Comparison of ENCODE assay signal across 10 cellular contexts in the genomic region with DNA sequence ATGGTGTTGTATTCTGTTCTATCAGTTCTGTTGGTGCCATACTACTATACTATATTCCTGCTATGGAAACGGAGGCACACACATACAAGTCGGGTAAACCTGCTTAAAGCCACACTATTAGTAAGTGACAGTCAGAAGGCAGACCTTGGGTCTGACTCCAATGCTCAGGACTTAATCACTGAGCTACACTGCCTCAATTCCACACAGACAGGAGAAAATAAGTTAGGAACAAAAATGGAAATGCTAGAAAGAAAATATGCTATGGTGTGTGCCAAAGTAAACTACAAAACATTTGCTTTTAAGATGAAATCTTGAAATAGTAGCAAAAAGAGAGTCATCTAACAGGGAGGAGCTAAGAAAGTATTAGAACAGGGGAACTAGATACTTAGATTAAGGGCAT. TPM values are rescaled to one million over a fixed set of nuclear protein-coding genes. Genes with fewer than 3 reads are reported as not detected.
DNase-seq lines count a peak whose midpoint lies in the region; ATAC-seq and TF ChIP-seq lines count a peak whose summit lies in the region.
"Had no signal": no experiment of that assay in that cellular context is flagged by ENCODE, and none has a peak within 500 bp of the region (broad histone marks: within the 10 kb centered on the region; RNA-seq: fewer than 3 reads in every experiment).

No MANE protein-coding gene starts in this region.

- no peak for ATAC-seq in Right ventricle myocardium inferior
- peak; percentile 20 for ATAC-seq in HG03354 (IDR thresholded peaks at IDR 0.05; ENCODE audit: poor library complexity, severe bottlenecking, unreplicated experiment)
- ATAC-seq in CD4-positive, alpha-beta T cell (ENCODE audit: poor library complexity), result no peak

- H3K36me3 ChIP-seq in left ventricle myocardium inferior (no peaks in the 10 kb centered on the region), vagina (no peaks in the 10 kb centered on the region)

- peaks cover 19% of the 10 kb centered on the region for H3K27me3 Mint-ChIP-seq in CD4-positive, alpha-beta T cell

- TF ChIP-seq CTCF in left ventricle myocardium inferior (IDR thresholded peaks at IDR 0.05; ENCODE audit: borderline replicate concordance) (no peak), vagina (IDR thresholded peaks at IDR 0.05) (no peak)
- TF ChIP-seq CTCF in CD4-positive, alpha-beta T cell (IDR thresholded peaks at IDR 0.05), result no peak

- CTCF ChIA-PET in CD4-positive, alpha-beta T cell (lab: Charles Lee), result interaction anchor here (0.9 to 1.6 kb wide), 3 partner anchors 8 to 48 kb away, joined by 3 to 5 read pairs (median 3); partner anchors contain the start of gene MYO1D

- no peak overlapping the region for H3K27ac Mint-ChIP-seq in CD4-positive, alpha-beta T cell
- H3K27ac Mint-ChIP-seq: activated naive CD8-positive, alpha-beta T cell; naive thymus-derived CD8-positive, alpha-beta T cell had no signal

- H3K4me1 Mint-ChIP-seq in CD4-positive, alpha-beta T cell (ENCODE audit: low read depth), result peaks cover 7% of the 10 kb centered on the region

- H3K36me3 Mint-ChIP-seq in CD4-positive, alpha-beta T cell (ENCODE audit: low read depth), result no peaks in the 10 kb centered on the region

- H3K9me3 ChIP-seq in left ventricle myocardium inferior (replicated peaks) (no peaks in the 10 kb centered on the region), vagina (no peaks in the 10 kb centered on the region)
- no peaks in the 10 kb centered on the region for H3K9me3 ChIP-seq in CD4-positive, alpha-beta T cell (ENCODE audit: control insufficient read depth, low read length)

- peaks cover 10% of the 10 kb centered on the region for H3K4me1 ChIP-seq in left ventricle myocardium inferior
- peaks cover 6% of the 10 kb centered on the region for H3K4me1 ChIP-seq in vagina

- no peak overlapping the region for H3K4me3 ChIP-seq in left ventricle myocardium inferior
- no peak overlapping the region for H3K4me3 ChIP-seq in vagina

- POLR2A ChIA-PET in CD4-positive, alpha-beta T cell (lab: Charles Lee), result no interaction called here

- peak overlapping the region; percentile 55 for H3K27ac ChIP-seq in left ventricle myocardium inferior (replicated peaks)
- H3K27ac ChIP-seq in vagina, result peak overlapping the region; percentile 47
- no peak overlapping the region for H3K27ac ChIP-seq in CD4-positive, alpha-beta T cell (ENCODE audit: low read depth, low read length)

- H3K4me3 Mint-ChIP-seq in CD4-positive, alpha-beta T cell, result no peak overlapping the region
- H3K4me3 Mint-ChIP-seq: activated naive CD8-positive, alpha-beta T cell; naive thymus-derived CD8-positive, alpha-beta T cell had no signal

- DNase-seq in left ventricle myocardium inferior (no peak), Right ventricle myocardium inferior (ENCODE audit: missing footprints) (no peak), fibroblast of peridontal ligament (ENCODE audit: extremely low read depth) (peak; percentile 19), vagina (ENCODE audit: extremely low spot score in 2 of 2) (no peak), NCI-H1048 (lab: John Stamatoyannopoulos, UW) (no peak), SIG-M5 (lab: John Stamatoyannopoulos, UW) (no peak)
- DNase-seq in CD4-positive, alpha-beta T cell, result no peak
- DNase-seq: naive thymus-derived CD8-positive, alpha-beta T cell had no signal

- TF ChIP-seq POLR2A in vagina (IDR thresholded peaks at IDR 0.05), result no peak

- H3K9me3 Mint-ChIP-seq in CD4-positive, alpha-beta T cell, result no peaks in the 10 kb centered on the region
- H3K9me3 Mint-ChIP-seq: naive thymus-derived CD8-positive, alpha-beta T cell had no signal

- intact Hi-C loops in left ventricle myocardium inferior (cut with micrococcal nuclease) (no loop called here), Right ventricle myocardium inferior (cut with DNase I) (no loop called here), vagina (cut with DNase I) (no loop called here)
- intact Hi-C loops in CD4-positive, alpha-beta T cell (cut with DNase I, micrococcal nuclease), result no loop called here

- H3K27me3 ChIP-seq in left ventricle myocardium inferior (ENCODE audit: low read depth) (no peaks in the 10 kb centered on the region), vagina (no peaks in the 10 kb centered on the region)
- peaks cover 12% of the 10 kb centered on the region for H3K27me3 ChIP-seq in CD4-positive, alpha-beta T cell (ENCODE audit: control insufficient read depth, insufficient read depth, low read length)

RNA-seq across cellular contexts. Expression of gene MYO1D, which starts 48.1 kb away (rescaled TPM):
- 5.5 TPM for total RNA-seq in left ventricle myocardium inferior
- total RNA-seq in Right ventricle myocardium inferior, result 4.7 TPM
- total RNA-seq in vagina, result 44.7 TPM
- total RNA-seq in CD4-positive, alpha-beta T cell, result 1 to 10 TPM; 5.8 to 6.4 TPM
